1 cellular context compared by ENCODE assay signal in genomic region chr12:14367097-14367661, GRCh38.
TF ChIP-seq lines count a peak whose summit lies in the region.

No MANE protein-coding gene starts in this region.

TF ChIP-seq in HCT116, 20 proteins besides CTCF, POLR2A, EP300 and RAD21 (continued from another document):
- TF ChIP-seq SP1 (IDR thresholded peaks at IDR 0.05; ENCODE audit: low read depth) (no peak), ATF3 (IDR thresholded peaks at IDR 0.05) (no peak), ZBTB33 (IDR thresholded peaks at IDR 0.05; ENCODE audit: extremely low read depth, insufficient replicate concordance, low read length) (no peak), CBX3 (IDR thresholded peaks at IDR 0.05; ENCODE audit: low read depth) (no peak)
TF ChIP-seq in HCT116: peak in this region for 0.
